1 cellular context compared by ENCODE assay signal in the genomic region with DNA sequence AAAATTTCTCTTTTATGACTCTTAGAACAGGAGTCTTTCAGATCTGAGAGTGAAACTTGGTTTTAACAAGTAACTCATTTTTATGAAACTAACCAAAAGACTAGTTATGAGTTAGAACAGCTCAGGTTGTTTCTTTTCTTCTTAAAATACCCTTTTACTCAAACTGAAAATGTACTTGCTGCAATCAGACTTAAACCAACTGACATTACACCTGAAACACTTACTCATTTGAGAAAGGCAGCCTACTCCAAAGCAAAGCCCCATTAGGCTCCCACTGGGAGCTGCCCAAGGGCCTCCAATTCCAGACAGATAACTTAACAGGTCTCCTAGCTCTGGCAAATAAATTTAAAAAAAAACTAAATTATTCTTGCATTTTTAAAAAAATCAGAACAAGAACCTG.
TF ChIP-seq lines count a peak whose summit lies in the region.

No MANE protein-coding gene starts in this region.

TF ChIP-seq in GM12878, 131 proteins besides CTCF, POLR2A, EP300 and RAD21 (continued from another document):
- TF ChIP-seq MEF2B (IDR thresholded peaks at IDR 0.05; ENCODE audit: partially characterized antibody, poor library complexity, severe bottlenecking) (peak; percentile 90), BMI1 (IDR thresholded peaks at IDR 0.05; ENCODE audit: borderline replicate concordance) (peak; percentile 55; the same call in 1 of the 2 replicates), TCF12 (IDR thresholded peaks at IDR 0.05; ENCODE audit: low read depth, low read length) (peak; percentile 36; the same call in 1 of the 2 replicates), IRF3 (IDR thresholded peaks at IDR 0.05) (no peak), SRF (IDR thresholded peaks at IDR 0.05; ENCODE audit: low read depth in 2 of 2, low read length in 2 of 2) (no peak), RBBP5 (conservative IDR thresholded peaks at IDR 0.05) (no peak), RAD51 (IDR thresholded peaks at IDR 0.05) (no peak)
- TF ChIP-seq, protein P1, sequence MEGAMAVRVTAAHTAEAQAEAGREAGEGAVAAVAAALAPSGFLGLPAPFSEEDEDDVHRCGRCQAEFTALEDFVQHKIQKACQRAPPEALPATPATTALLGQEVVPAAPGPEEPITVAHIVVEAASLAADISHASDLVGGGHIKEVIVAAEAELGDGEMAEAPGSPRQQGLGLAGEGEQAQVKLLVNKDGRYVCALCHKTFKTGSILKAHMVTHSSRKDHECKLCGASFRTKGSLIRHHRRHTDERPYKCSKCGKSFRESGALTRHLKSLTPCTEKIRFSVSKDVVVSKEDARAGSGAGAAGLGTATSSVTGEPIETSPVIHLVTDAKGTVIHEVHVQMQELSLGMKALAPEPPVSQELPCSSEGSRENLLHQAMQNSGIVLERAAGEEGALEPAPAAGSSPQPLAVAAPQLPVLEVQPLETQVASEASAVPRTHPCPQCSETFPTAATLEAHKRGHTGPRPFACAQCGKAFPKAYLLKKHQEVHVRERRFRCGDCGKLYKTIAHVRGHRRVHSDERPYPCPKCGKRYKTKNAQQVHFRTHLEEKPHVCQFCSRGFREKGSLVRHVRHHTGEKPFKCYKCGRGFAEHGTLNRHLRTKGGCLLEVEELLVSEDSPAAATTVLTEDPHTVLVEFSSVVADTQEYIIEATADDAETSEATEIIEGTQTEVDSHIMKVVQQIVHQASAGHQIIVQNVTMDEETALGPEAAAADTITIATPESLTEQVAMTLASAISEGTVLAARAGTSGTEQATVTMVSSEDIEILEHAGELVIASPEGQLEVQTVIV (IDR thresholded peaks at IDR 0.05; ENCODE audit: borderline replicate concordance, partially characterized antibody): no peak
